25 cellular contexts compared by ENCODE assay signal in genomic region chr6:38146658-38147027, GRCh38.
DNase-seq lines count a peak whose midpoint lies in the region; ATAC-seq, FAIRE-seq and TF ChIP-seq lines count a peak whose summit lies in the region.
"Had no signal": no experiment of that assay in that cellular context is flagged by ENCODE, and none has a peak within 500 bp of the region (broad histone marks: within the 10 kb centered on the region; RNA-seq: fewer than 3 reads in every experiment).

No MANE protein-coding gene starts in this region.

- no peak for TF ChIP-seq EP300 in A549 (IDR thresholded peaks at IDR 0.05)

- TF ChIP-seq POLR2A in A549 (IDR thresholded peaks at IDR 0.05; ENCODE audit: low read length) = no peak

- H3K4me3 ChIP-seq in A549 (no peak overlapping the region), iPS-15b (ENCODE audit: low read depth, low read length) (no peak overlapping the region)
- H3K4me3 ChIP-seq: BLaER1 treated with 17β-estradiol and CSF1 and Interleukin-3, amounts not matched to agents 10 nM and 100 nM; GM23248; HAP-1 had no signal

- intact Hi-C loops in Right ventricle myocardium superior (cut with DNase I) = no loop called here

- peak overlapping the region; percentile 55 for H3K27ac Mint-ChIP-seq in activated T-cell treated with anti-CD3 and anti-CD28 coated beads, Interleukin-2, amount 50 U/mL, for 72 hours
- peak overlapping the region; percentile 84 for H3K27ac Mint-ChIP-seq in T-helper 17 cell

- no peaks in the 10 kb centered on the region for H3K9me3 Mint-ChIP-seq in activated T-cell treated with anti-CD3 and anti-CD28 coated beads, Interleukin-2, amount 50 U/mL, for 72 hours
- H3K9me3 Mint-ChIP-seq: CD14-positive monocyte, HFFc6 had no signal

- H3K27ac ChIP-seq in A549 = no peak overlapping the region
- H3K27ac ChIP-seq in foreskin keratinocyte = no peak overlapping the region
- H3K27ac ChIP-seq: 22Rv1; BLaER1 treated with 17β-estradiol and CSF1 and Interleukin-3, amounts not matched to agents 10 nM and 100 nM; GM23248 had no signal

- H3K27me3 ChIP-seq in iPS-15b (ENCODE audit: control insufficient read depth, insufficient read depth, low read length) (no peaks in the 10 kb centered on the region), foreskin keratinocyte (no peaks in the 10 kb centered on the region)
- H3K27me3 ChIP-seq: BE2C; BLaER1 treated with 17β-estradiol and CSF1 and Interleukin-3, amounts not matched to agents 10 nM and 100 nM had no signal

- H3K4me1 ChIP-seq in A549 (no peaks in the 10 kb centered on the region), iPS-15b (ENCODE audit: control insufficient read depth, insufficient read depth, low read length) (peaks cover 6% of the 10 kb centered on the region), foreskin keratinocyte (no peaks in the 10 kb centered on the region)
- H3K4me1 ChIP-seq: BE2C, HAP-1 had no signal

- H3K36me3 Mint-ChIP-seq in activated T-cell treated with anti-CD3 and anti-CD28 coated beads, Interleukin-2, amount 50 U/mL, for 72 hours (ENCODE audit: insufficient read depth in 2 of 2) = no peaks in the 10 kb centered on the region
- H3K36me3 Mint-ChIP-seq in T-helper 17 cell (ENCODE audit: low read depth) = no peaks in the 10 kb centered on the region

- POLR2A ChIA-PET in A549 (lab: Yijun Ruan, JAX) = no interaction called here

- no peak for FAIRE-seq in A549 (lab: Jason Lieb, UNC)
- FAIRE-seq: A204.1, GM12892, GM19239 had no signal

- no peaks in the 10 kb centered on the region for H3K27me3 Mint-ChIP-seq in activated T-cell treated with anti-CD3 and anti-CD28 coated beads, Interleukin-2, amount 50 U/mL, for 72 hours (ENCODE audit: low read depth)
- no peaks in the 10 kb centered on the region for H3K27me3 Mint-ChIP-seq in T-helper 17 cell
- H3K27me3 Mint-ChIP-seq: CD4-positive, alpha-beta memory T cell had no signal

- no peaks in the 10 kb centered on the region for H3K36me3 ChIP-seq in iPS-15b (ENCODE audit: control insufficient read depth, insufficient read depth, low read length)
- H3K36me3 ChIP-seq: BE2C, HAP-1 had no signal

- peak overlapping the region; percentile 12 for H3K9ac ChIP-seq in iPS-15b (ENCODE audit: low read depth, low read length)
- H3K9ac ChIP-seq: BLaER1 treated with 17β-estradiol and CSF1 and Interleukin-3, amounts not matched to agents 10 nM and 100 nM; GM23248 had no signal

- DNase-seq in activated T-cell treated with anti-CD3 and anti-CD28 coated beads, Interleukin-2, amount 50 U/mL, for 72 hours = no peak
- DNase-seq in activated T-cell treated with anti-CD3 and anti-CD28 coated beads, Interleukin-2, amount 50 U/mL, for 48 hours = no peak
- DNase-seq in A549 (ENCODE audit: low read depth in 1 of 2, low spot score in 1 of 2) (no peak), T-helper 17 cell (no peak), foreskin keratinocyte (no peak), Right ventricle myocardium superior (no peak)
- DNase-seq: ACHN; AML-193; BE2C; Calu3; CD4-positive, alpha-beta memory T cell; COR-L47; DMS53; DMS79 treated with DMSO at 0.1 percent for 48 hours; HFFc6 had no signal

- no peak overlapping the region for H3K4me3 Mint-ChIP-seq in activated T-cell treated with anti-CD3 and anti-CD28 coated beads, Interleukin-2, amount 50 U/mL, for 72 hours
- no peak overlapping the region for H3K4me3 Mint-ChIP-seq in T-helper 17 cell
- H3K4me3 Mint-ChIP-seq: CD14-positive monocyte; CD4-positive, alpha-beta memory T cell; HFFc6 had no signal

- WGBS in A549 (ENCODE audit: missing lambda C conversion rate) = 91% methylated on average over 1 of the region's 1 CpG

- H3K4me1 Mint-ChIP-seq in activated T-cell treated with anti-CD3 and anti-CD28 coated beads, Interleukin-2, amount 50 U/mL, for 72 hours (ENCODE audit: low read depth) = peaks cover 4% of the 10 kb centered on the region
- H3K4me1 Mint-ChIP-seq in T-helper 17 cell = peaks cover 23% of the 10 kb centered on the region

- no peak for TF ChIP-seq RAD21 in A549 (conservative IDR thresholded peaks at IDR 0.05 in 1 of 2, IDR thresholded peaks at IDR 0.05 in 1 of 2)

- no peak for ATAC-seq in activated T-cell treated with anti-CD3 and anti-CD28 coated beads, Interleukin-2, amount 50 U/mL, for 72 hours (replicated peaks in 1 of 2)
- no peak for ATAC-seq in A549
- no peak for ATAC-seq in T-helper 17 cell
- ATAC-seq in foreskin keratinocyte = no peak
- no peak for ATAC-seq in Right ventricle myocardium superior (ENCODE audit: poor library complexity)
- no peak for ATAC-seq in HG03460 (IDR thresholded peaks at IDR 0.05; ENCODE audit: unreplicated experiment)

- CTCF ChIA-PET in A549 (lab: Yijun Ruan, JAX) = no interaction called here

- TF ChIP-seq CTCF in A549 (IDR thresholded peaks at IDR 0.05) (no peak), foreskin keratinocyte (conservative IDR thresholded peaks at IDR 0.05) (no peak)

- H3K9me3 ChIP-seq in A549 (no peaks in the 10 kb centered on the region), T-helper 17 cell (ENCODE audit: control insufficient read depth, low read length, poor library complexity, severe bottlenecking) (no peaks in the 10 kb centered on the region), iPS-15b (ENCODE audit: control insufficient read depth, insufficient read depth, low read length) (no peaks in the 10 kb centered on the region)
- H3K9me3 ChIP-seq: BE2C; BLaER1 treated with 17β-estradiol and CSF1 and Interleukin-3, amounts not matched to agents 10 nM and 100 nM; HAP-1 had no signal

- no peak overlapping the region for H3K4me2 ChIP-seq in A549

TF ChIP-seq in A549, 52 proteins besides CTCF, POLR2A, EP300 and RAD21:
- TF ChIP-seq CEBPB (IDR thresholded peaks at IDR 0.05) (no peak), MAFK (IDR thresholded peaks at IDR 0.05; ENCODE audit: partially characterized antibody) (peak; percentile 33)
